21 cellular contexts compared by ENCODE assay signal in genomic region chr18:52869942-52870907, GRCh38.
DNase-seq lines count a peak whose midpoint lies in the region; ATAC-seq, FAIRE-seq and TF ChIP-seq lines count a peak whose summit lies in the region.
"Had no signal": no experiment of that assay in that cellular context is flagged by ENCODE, and none has a peak within 500 bp of the region (broad histone marks: within the 10 kb centered on the region; RNA-seq: fewer than 3 reads in every experiment).

No MANE protein-coding gene starts in this region.

- in situ Hi-C loops in SK-MEL-5 (cut with HindIII; ENCODE audit: low pct_unique_long_range_greater_than_20kb, low sequenced_read_pairs): no loop called here
- in situ Hi-C loops in HepG2 (cut with HindIII; ENCODE audit: extremely low pct_ligation_motif_present, low pct_unique_long_range_greater_than_20kb): loop anchor here (25.0 kb wide), 1 partner anchor 108 kb away; no protein-coding TSS in a partner anchor
- in situ Hi-C loops in gastrocnemius medialis (cut with MboI; ENCODE audit: low sequenced_read_pairs in 4 of 4): no loop called here

- peaks cover 7% of the 10 kb centered on the region; the same call in 2 of the 3 replicates for H3K4me1 Mint-ChIP-seq in GM23338
- H3K4me1 Mint-ChIP-seq: mesothelial cell of epicardium had no signal

- H3K27me3 Mint-ChIP-seq in GM23338 (ENCODE audit: insufficient read depth, low read depth, poor library complexity): peaks cover 2% of the 10 kb centered on the region
- H3K27me3 Mint-ChIP-seq: stimulated activated naive CD8-positive, alpha-beta T cell treated with anti-CD3 and anti-CD28 coated beads, Interleukin-15, Interleukin-2, amounts not matched to agents 100 ng/mL and 50 ng/mL, for 24 hours had no signal

- 46% methylated on average over 11 of the region's 21 CpGs for WGBS in HepG2 (ENCODE audit: low lambda C conversion rate)

- TF ChIP-seq CTCF in A673 (conservative IDR thresholded peaks at IDR 0.05; ENCODE audit: low read depth, low read length): peak; percentile 74
- TF ChIP-seq CTCF in GM23338 (conservative IDR thresholded peaks at IDR 0.05; ENCODE audit: low read depth in 2 of 2): peak; percentile 51 to 74
- TF ChIP-seq CTCF in HepG2 (CRISPR knock-in tag; IDR thresholded peaks at IDR 0.05): no peak
- TF ChIP-seq CTCF in gastrocnemius medialis (IDR thresholded peaks at IDR 0.05 in 4 of 5, conservative IDR thresholded peaks at IDR 0.05 in 1 of 5): no peak

- H3K27ac ChIP-seq in A673 (ENCODE audit: low read depth, low read length, poor library complexity, severe bottlenecking) (no peak overlapping the region), GM23338 (ENCODE audit: low read depth) (no peak overlapping the region), HepG2 (ENCODE audit: extremely low read length, insufficient read depth, low read length) (no peak overlapping the region), gastrocnemius medialis (no peak overlapping the region)
- H3K27ac ChIP-seq: foreskin keratinocyte had no signal

- H3K4me2 ChIP-seq in GM23338 (no peak overlapping the region), HepG2 (ENCODE audit: low read depth, low read length) (no peak overlapping the region)
- H3K4me2 ChIP-seq: smooth muscle cell had no signal

- H3K79me2 ChIP-seq in GM23338 (replicated peaks; ENCODE audit: insufficient read depth): no peaks in the 10 kb centered on the region
- no peaks in the 10 kb centered on the region for H3K79me2 ChIP-seq in HepG2 (ENCODE audit: insufficient read depth, low read length)

- CTCF ChIA-PET in A673 (lab: Charles Lee) (interaction anchor here (0.9 kb wide), 1 partner anchor 442 kb away, joined by 3 read pairs; no protein-coding TSS in a partner anchor), HepG2 (lab: Yijun Ruan, JAX; ENCODE audit: low intra/inter-chr PET ratio, low total read pairs) (no interaction called here)

- no peak for TF ChIP-seq EP300 in HepG2 (IDR thresholded peaks at IDR 0.05; ENCODE audit: low read depth in 2 of 2, low read length in 2 of 2)
- no peak for TF ChIP-seq EP300 in HepG2 (CRISPR knock-in tag; IDR thresholded peaks at IDR 0.05; ENCODE audit: borderline replicate concordance)

- peak; percentile 95 for ATAC-seq in GM23338
- no peak for ATAC-seq in HepG2
- no peak for ATAC-seq in HG02870 (IDR thresholded peaks at IDR 0.05; ENCODE audit: unreplicated experiment)
- ATAC-seq in GM18909 (IDR thresholded peaks at IDR 0.05; ENCODE audit: poor library complexity, unreplicated experiment): no peak
- ATAC-seq in gastrocnemius medialis: no peak
- ATAC-seq: foreskin keratinocyte, HCT116 had no signal

- FAIRE-seq in HepG2 (lab: Jason Lieb, UNC): no peak
- FAIRE-seq in GM19239 (lab: Jason Lieb, UNC): no peak

- H2AFZ ChIP-seq in GM23338 (peak overlapping the region; percentile 89), HepG2 (ENCODE audit: low read length) (no peak overlapping the region)

- H3K36me3 Mint-ChIP-seq in GM23338 (ENCODE audit: low read depth): no peaks in the 10 kb centered on the region
- H3K36me3 Mint-ChIP-seq: mesothelial cell of epicardium had no signal

- TF ChIP-seq RAD21 in HepG2 (CRISPR knock-in tag; IDR thresholded peaks at IDR 0.05): no peak

- H3K4me3 ChIP-seq in A673 (ENCODE audit: low read depth, low read length, poor library complexity, severe bottlenecking) (no peak overlapping the region), GM23338 (no peak overlapping the region), HepG2 (replicated peaks in 1 of 3; ENCODE audit: insufficient read depth in 1 of 3, low read depth in 2 of 3, low read length in 3 of 3) (no peak overlapping the region), gastrocnemius medialis (no peak overlapping the region)
- H3K4me3 ChIP-seq: smooth muscle cell had no signal

- no peaks in the 10 kb centered on the region for H3K9me2 ChIP-seq in GM23338 (ENCODE audit: insufficient read depth)

- H3K27me3 ChIP-seq in A673 (replicated peaks; ENCODE audit: insufficient read depth, low read depth, low read length, poor library complexity) (no peaks in the 10 kb centered on the region), GM23338 (ENCODE audit: insufficient read depth) (no peaks in the 10 kb centered on the region), HepG2 (ENCODE audit: control insufficient read depth in 1 of 2, insufficient read depth in 2 of 2, low read length in 2 of 2) (no peaks in the 10 kb centered on the region), gastrocnemius medialis (no peaks in the 10 kb centered on the region)
- H3K27me3 ChIP-seq: BE2C, foreskin keratinocyte had no signal

- no peaks in the 10 kb centered on the region; the same call in 2 of the 3 replicates for H3K9me3 Mint-ChIP-seq in GM23338

- intact Hi-C loops in A673 (cut with micrococcal nuclease; ENCODE audit: unreplicated experiment) (loop anchor here (5.0 to 10.0 kb wide), 2 partner anchors 175 to 528 kb away; partner anchors contain the start of gene DCC), HepG2 (cut with micrococcal nuclease; ENCODE audit: unreplicated experiment) (no loop called here), gastrocnemius medialis (cut with DNase I; ENCODE audit: low total_unique reads) (no loop called here)

- POLR2A ChIA-PET in A673 (lab: Charles Lee; ENCODE audit: low non-redundant PET): no interaction called here
- POLR2A ChIA-PET in HepG2 (lab: Yijun Ruan, JAX): no interaction called here

- H3K4me1 ChIP-seq in A673 (ENCODE audit: insufficient read depth, low read length, poor library complexity, severe bottlenecking) (peaks cover 23% of the 10 kb centered on the region), GM23338 (ENCODE audit: insufficient read depth) (peaks cover 5% of the 10 kb centered on the region; the same call in 1 of the 2 replicates), HepG2 (ENCODE audit: insufficient read depth, low read length) (no peaks in the 10 kb centered on the region), gastrocnemius medialis (no peaks in the 10 kb centered on the region)
- H3K4me1 ChIP-seq: BE2C, foreskin keratinocyte had no signal

- no peak overlapping the region for H3K4me3 Mint-ChIP-seq in GM23338
- H3K4me3 Mint-ChIP-seq: mesothelial cell of epicardium; stimulated activated naive CD8-positive, alpha-beta T cell treated with anti-CD3 and anti-CD28 coated beads, Interleukin-15, Interleukin-2, amounts not matched to agents 100 ng/mL and 50 ng/mL, for 24 hours had no signal

- DNase-seq in A673 (ENCODE audit: low spot score) (peak; percentile 82), GM23338 (ENCODE audit: low spot score) (peak; percentile 62), SK-MEL-5 (ENCODE audit: low read depth, low spot score) (peak; percentile 43), HepG2 (ENCODE audit: low spot score) (no peak), GM19239 (ENCODE audit: insufficient read length, low spot score) (no peak), gastrocnemius medialis (no peak)
- DNase-seq: activated CD4-positive, alpha-beta T cell treated with anti-CD3 and anti-CD28 coated beads, Interleukin-2, amount 50 U/mL, for 1 hour; activated T-cell treated with anti-CD3 and anti-CD28 coated beads, Interleukin-2, amount 50 U/mL, for 48 hours; BE2C; DMS79 treated with DMSO at 0.1 percent for 48 hours; foreskin keratinocyte; KG1; NCI-H1694 treated with DMSO at 0.1 percent for 48 hours; SIG-M5; T-helper 9 cell had no signal

- no peaks in the 10 kb centered on the region for H3K9me3 ChIP-seq in A673 (ENCODE audit: low read depth, low read length, poor library complexity, severe bottlenecking)
- H3K9me3 ChIP-seq in HepG2 (ENCODE audit: low read length): peaks cover 55% of the 10 kb centered on the region
- no peaks in the 10 kb centered on the region for H3K9me3 ChIP-seq in gastrocnemius medialis
- H3K9me3 ChIP-seq: BE2C had no signal

- TF ChIP-seq POLR2A in HepG2 (IDR thresholded peaks at IDR 0.05; ENCODE audit: insufficient read depth in 1 of 2, low read depth in 2 of 2, low read length in 2 of 2) (no peak), gastrocnemius medialis (IDR thresholded peaks at IDR 0.05) (no peak)

- H3K36me3 ChIP-seq in A673 (ENCODE audit: insufficient read depth, low read length, poor library complexity, severe bottlenecking) (no peaks in the 10 kb centered on the region), GM23338 (ENCODE audit: insufficient read depth) (no peaks in the 10 kb centered on the region), HepG2 (replicated peaks in 1 of 2; ENCODE audit: control insufficient read depth in 1 of 2, insufficient read depth in 2 of 2, low read length in 2 of 2) (no peaks in the 10 kb centered on the region), gastrocnemius medialis (no peaks in the 10 kb centered on the region)
- H3K36me3 ChIP-seq: BE2C had no signal

- H4K20me1 ChIP-seq in GM23338 (replicated peaks; ENCODE audit: insufficient read depth): no peaks in the 10 kb centered on the region
- H4K20me1 ChIP-seq in HepG2 (ENCODE audit: insufficient read depth, low read length): no peaks in the 10 kb centered on the region

- H3F3A ChIP-seq in GM23338 (replicated peaks; ENCODE audit: low read depth): no peaks in the 10 kb centered on the region

- no peak overlapping the region for H3K9ac ChIP-seq in HepG2 (ENCODE audit: insufficient read depth, low read depth, low read length)

- BruUV-seq in A673 (replicated peaks; lab: Mats Ljungman, UMichigan) (no TSS peak), HepG2 (replicated peaks; lab: Mats Ljungman, UMichigan) (no TSS peak)

- peak overlapping the region; percentile 87 for H3K27ac Mint-ChIP-seq in GM23338
- H3K27ac Mint-ChIP-seq: mesothelial cell of epicardium; stimulated activated naive CD8-positive, alpha-beta T cell treated with anti-CD3 and anti-CD28 coated beads, Interleukin-15, Interleukin-2, amounts not matched to agents 100 ng/mL and 50 ng/mL, for 24 hours had no signal

TF ChIP-seq in GM23338, 12 proteins besides CTCF, POLR2A, EP300 and RAD21 (continues in another document):
- TF ChIP-seq NANOG (IDR thresholded peaks at IDR 0.05; ENCODE audit: borderline replicate concordance): no peak
- no peak for TF ChIP-seq CREB1 (CRISPR knock-in tag; IDR thresholded peaks at IDR 0.05; ENCODE audit: low read depth)
- TF ChIP-seq ZNF114 (CRISPR knock-in tag; IDR thresholded peaks at IDR 0.05): no peak
- TF ChIP-seq ZNF331 (CRISPR knock-in tag; IDR thresholded peaks at IDR 0.05; ENCODE audit: low read depth): no peak

TF ChIP-seq in HepG2, 621 proteins besides CTCF, POLR2A, EP300 and RAD21:
- TF ChIP-seq ZNF496 (CRISPR knock-in tag; IDR thresholded peaks at IDR 0.05; ENCODE audit: insufficient replicate concordance) (no peak), MAFK (conservative IDR thresholded peaks at IDR 0.05 in 1 of 2, IDR thresholded peaks at IDR 0.05 in 1 of 2; ENCODE audit: low read length in 2 of 2) (peak; percentile 27 to 58; a peak in 3 of 4 replicates)

Comparison
In these comparisons a context has a peak if more than half of its experiments do, and no peak if none do; other contexts are left out.
1. DNase-seq: peak in A673 (single experiment), GM23338 (single experiment) and SK-MEL-5 (single experiment); none in HepG2 (single experiment), GM19239 (single experiment) and gastrocnemius medialis (0 of 2).
2. CTCF ChIP-seq: peak in A673 (single experiment) and GM23338 (2 of 2); none in HepG2 (single experiment) and gastrocnemius medialis (0 of 5).